26 cellular contexts compared by ENCODE assay signal in genomic region chr11:77187105-77187750, GRCh38. TPM values are rescaled to one million over a fixed set of nuclear protein-coding genes. Genes with fewer than 3 reads are reported as not detected.
A peak's percentile ranks its signal among the peaks of the same experiment; 100 is the strongest.
DNase-seq lines count a peak whose midpoint lies in the region; ATAC-seq and TF ChIP-seq lines count a peak whose summit lies in the region.
"Had no signal": no experiment of that assay in that cellular context is flagged by ENCODE, and none has a peak within 500 bp of the region (broad histone marks: within the 10 kb centered on the region; RNA-seq: fewer than 3 reads in every experiment).

No MANE protein-coding gene starts in this region.

- no peak overlapping the region for H3K27ac ChIP-seq in heart right ventricle

- no peaks in the 10 kb centered on the region for H3K9me3 ChIP-seq in heart right ventricle
- H3K9me3 ChIP-seq in T-helper 17 cell (ENCODE audit: control insufficient read depth, low read length, poor library complexity, severe bottlenecking) = no peaks in the 10 kb centered on the region
- H3K9me3 ChIP-seq: BE2C, Caco-2, MG63 had no signal

- H3K36me3 ChIP-seq in heart right ventricle = peaks cover 0 to 24% (median 0%) of the 10 kb centered on the region in 9 donors
- H3K36me3 ChIP-seq: BE2C, MG63 had no signal

- no peak for ATAC-seq in Right ventricle myocardium superior (ENCODE audit: poor library complexity)
- ATAC-seq in heart right ventricle = no peak
- ATAC-seq in T-helper 17 cell = no peak
- peak; percentile 66 for ATAC-seq in left colon
- ATAC-seq in HG03442 (IDR thresholded peaks at IDR 0.05; ENCODE audit: unreplicated experiment) = no peak
- ATAC-seq: GM23338, HCT116, Panc1 had no signal

- 86 to 92% methylated on average over 9 of the region's 9 CpGs for WGBS in heart right ventricle, 2 donors

- H3K27me3 ChIP-seq in heart right ventricle = no peaks in the 10 kb centered on the region
- H3K27me3 ChIP-seq: BE2C, MG63 had no signal

- H3K4me3 Mint-ChIP-seq in T-helper 17 cell = no peak overlapping the region
- H3K4me3 Mint-ChIP-seq: CD4-positive, alpha-beta T cell; GM23338 had no signal

- H3K4me3 ChIP-seq in heart right ventricle = no peak overlapping the region
- H3K4me3 ChIP-seq: GM23338, MG63 had no signal

- H3K4me1 ChIP-seq in heart right ventricle = no peaks in the 10 kb centered on the region
- H3K4me1 ChIP-seq: BE2C, Caco-2 had no signal

- peak overlapping the region; percentile 24 for H3K27ac Mint-ChIP-seq in T-helper 17 cell
- H3K27ac Mint-ChIP-seq: CD4-positive, alpha-beta T cell; GM23338 had no signal

- H3K27me3 Mint-ChIP-seq in T-helper 17 cell = peaks cover 4% of the 10 kb centered on the region
- H3K27me3 Mint-ChIP-seq: CD4-positive, alpha-beta T cell had no signal

- H3K36me3 Mint-ChIP-seq in T-helper 17 cell (ENCODE audit: low read depth) = no peaks in the 10 kb centered on the region

- intact Hi-C loops in Right ventricle myocardium superior (cut with DNase I) (no loop called here), heart right ventricle (cut with DNase I) (loop anchor here in 8 of 10 donors (5.0 to 10.0 kb wide), 4 partner anchors 60 to 142 kb away; partner anchors contain the start of gene MYO7A (in 2 of the 8)), left colon (cut with DNase I, micrococcal nuclease) (loop anchor here in 1 of 2 donors (5.0 kb wide), 1 partner anchor 60 kb away; the partner anchor contains the start of gene MYO7A)

- DNase-seq in Right ventricle myocardium superior (peak; percentile 20), heart right ventricle (no peak), T-helper 17 cell (no peak), left colon (no peak), HK-2 (ENCODE audit: unreplicated experiment) (no peak), NCI-H1105 (lab: John Stamatoyannopoulos, UW) (no peak), NCI-H69 (lab: John Stamatoyannopoulos, UW) (no peak)
- DNase-seq: BE2C; Caco-2; CD4-positive, alpha-beta T cell; DMS153; GF-D8; Karpas-422; MG63; NCI-H1417; NCI-H187; NCI-H2107; NCI-H2227 treated with DMSO at 0.1 percent for 48 hours; NCI-H510A treated with DMSO at 0.1 percent for 48 hours; NCI-H82; SW 1271 had no signal

- peaks cover 2% of the 10 kb centered on the region for H3K4me1 Mint-ChIP-seq in T-helper 17 cell

- no peak for TF ChIP-seq CTCF in heart right ventricle (IDR thresholded peaks at IDR 0.05)

RNA-seq across cellular contexts. Expression of gene MYO7A, which starts 59.2 kb away (rescaled TPM):
- total RNA-seq in Right ventricle myocardium superior (4.4 TPM), heart right ventricle (1 to 10 TPM in 9 of 10 donors, under 1 TPM in 1; 1.00 to 6.8 (median 2.8) TPM), T-helper 17 cell (1 to 10 TPM in 1 of 2 donors, under 1 TPM in 1; 0.57 to 1.7 TPM), left colon (1 to 10 TPM; 4.8 to 5.8 TPM)
- polyA plus RNA-seq in heart right ventricle = 1 to 10 TPM in 1 of 2 donors, under 1 TPM in 1; 0.91 to 5.0 TPM
- total RNA-seq: A172 had no signal
